8 cellular contexts compared by ENCODE assay signal in genomic region chr22:37607010-37607911, GRCh38. TPM values are rescaled to one million over a fixed set of nuclear protein-coding genes. Genes with fewer than 3 reads are reported as not detected.
DNase-seq lines count a peak whose midpoint lies in the region; ATAC-seq, FAIRE-seq and TF ChIP-seq lines count a peak whose summit lies in the region.

No MANE protein-coding gene starts in this region.

- peak; percentile 100 for TF ChIP-seq CTCF in C4-2B (conservative IDR thresholded peaks at IDR 0.05)
- peak; percentile 94 to 99 (median 98) for TF ChIP-seq CTCF in keratinocyte (optimal IDR thresholded peaks at IDR 0.05 in 1 of 3, IDR thresholded peaks at IDR 0.05 in 1 of 3, conservative IDR thresholded peaks at IDR 0.05 in 1 of 3; ENCODE audit: extremely low read depth in 1 of 3, insufficient read depth in 2 of 3, low read length in 3 of 3)

- H3K9me1 ChIP-seq in keratinocyte (ENCODE audit: control insufficient read depth, extremely low read depth, insufficient read depth, low read length): no peaks in the 10 kb centered on the region

- H3K79me2 ChIP-seq in keratinocyte (ENCODE audit: control insufficient read depth, insufficient read depth, low read length): peaks cover 27% of the 10 kb centered on the region

- H3K9me3 ChIP-seq in keratinocyte (ENCODE audit: control insufficient read depth, low read depth, low read length): no peaks in the 10 kb centered on the region

- DNase-seq in HCEC 1CT: peak; percentile 48
- peak; percentile 86 for DNase-seq in NCI-H2227 (lab: John Stamatoyannopoulos, UW; ENCODE audit: unreplicated experiment)
- DNase-seq in activated CD4-positive, CD25-positive, alpha-beta regulatory T cell treated with anti-CD3 and anti-CD28 coated beads, Interleukin-2, amount 50 U/mL, for 72 hours: peak; percentile 95
- DNase-seq in cerebellar cortex (ENCODE audit: low spot score): peak; percentile 92
- peak; percentile 54 for DNase-seq in keratinocyte (ENCODE audit: low read depth, low spot score)
- DNase-seq in stimulated activated CD4-positive, alpha-beta T cell treated with anti-CD3 and anti-CD28 coated beads, Interleukin-15, amount 100 ng/mL, for 1 hour (ENCODE audit: low read depth in 1 of 2, low spot score in 1 of 2): peak; percentile 82 to 92

- dilution Hi-C loops in keratinocyte (cut with MboI; ENCODE audit: extremely low pct_ligation_motif_present, low sequenced_read_pairs): no loop called here

- peak overlapping the region; percentile 89 for H2AFZ ChIP-seq in keratinocyte (ENCODE audit: control insufficient read depth, low read length)

- no peaks in the 10 kb centered on the region for H4K20me1 ChIP-seq in keratinocyte (ENCODE audit: control insufficient read depth, extremely low read depth, insufficient read depth, low read length)

- H3K36me3 ChIP-seq in keratinocyte (ENCODE audit: control insufficient read depth in 2 of 2, extremely low read depth in 1 of 2, insufficient read depth in 2 of 2, low read length in 2 of 2): no peaks in the 10 kb centered on the region

- H3K4me1 ChIP-seq in keratinocyte (ENCODE audit: control insufficient read depth, extremely low read depth, insufficient read depth, low read length): peaks cover 25% of the 10 kb centered on the region

- H3K27ac ChIP-seq in C4-2B (peak overlapping the region; percentile 93), keratinocyte (ENCODE audit: control insufficient read depth, insufficient read depth, low read length) (peak overlapping the region; percentile 93)

- ATAC-seq in HG03378 (IDR thresholded peaks at IDR 0.05; ENCODE audit: unreplicated experiment): no peak

- H3K4me2 ChIP-seq in keratinocyte (ENCODE audit: control insufficient read depth, extremely low read depth, insufficient read depth, low read depth, low read length): peak overlapping the region; percentile 96

- H3K4me3 ChIP-seq in keratinocyte (ENCODE audit: control insufficient read depth in 2 of 3, extremely low read depth in 1 of 3, insufficient read depth in 2 of 3, low read depth in 1 of 3, low read length in 3 of 3): peak overlapping the region; percentile 63 to 85 (median 75)

- peak overlapping the region; percentile 89 for H3K9ac ChIP-seq in keratinocyte (ENCODE audit: control insufficient read depth, extremely low read depth, insufficient read depth, low read length)

- no peaks in the 10 kb centered on the region for H3K27me3 ChIP-seq in keratinocyte (ENCODE audit: control insufficient read depth, extremely low read depth, insufficient read depth, low read length)

- peak; percentile 87 for FAIRE-seq in keratinocyte (lab: Jason Lieb, UNC)

RNA-seq across cellular contexts. Expression of gene GGA1, which starts 1.4 kb away (rescaled TPM):
- polyA plus RNA-seq in keratinocyte: 29.2 to 36.4 TPM (median 32.5 TPM) in 3 replicates
- polyA plus RNA-seq in keratinocyte (2011; ENCODE audit: low read depth): 25.0 TPM
- polyA plus RNA-seq in keratinocyte (2011; cell fraction: cytosol; rRNA removed): 22.9 and 26.0 TPM in 2 replicates
- 104 and 125 TPM in 2 replicates for polyA plus RNA-seq in keratinocyte (2011; cell fraction: nucleus; rRNA removed)
- 28.2 and 30.6 TPM in 2 replicates for polyA plus RNA-seq in keratinocyte (2012; ENCODE audit: low replicate concordance)
- 25.9 to 31.7 TPM (median 27.1 TPM) in 3 replicates for polyA minus RNA-seq in keratinocyte
- 25.9 TPM for polyA minus RNA-seq in keratinocyte (2011; cell fraction: cytosol; rRNA and poly(A)+ RNA removed)
- polyA minus RNA-seq in keratinocyte (2011; cell fraction: nucleus; rRNA and poly(A)+ RNA removed): 30.6 and 40.9 TPM in 2 replicates

RNA-seq across cellular contexts. Expression of gene LGALS2, which starts 27.4 kb away (rescaled TPM):
- not detected in 3 replicates for polyA plus RNA-seq in keratinocyte
- polyA plus RNA-seq in keratinocyte (2011; ENCODE audit: low read depth): not detected
- polyA plus RNA-seq in keratinocyte (2011; cell fraction: cytosol; rRNA removed): not detected in 2 replicates
- not detected in 2 replicates for polyA plus RNA-seq in keratinocyte (2011; cell fraction: nucleus; rRNA removed)
- polyA plus RNA-seq in keratinocyte (2012; ENCODE audit: low replicate concordance): not detected in 2 replicates
- not detected in 3 replicates for polyA minus RNA-seq in keratinocyte
- not detected for polyA minus RNA-seq in keratinocyte (2011; cell fraction: cytosol; rRNA and poly(A)+ RNA removed)
- polyA minus RNA-seq in keratinocyte (2011; cell fraction: nucleus; rRNA and poly(A)+ RNA removed): not detected in 2 replicates

RNA-seq across cellular contexts. Expression of gene SH3BP1, which starts 32.2 kb away (rescaled TPM):
- 27.2 to 49.8 TPM (median 32.6 TPM) in 3 replicates for polyA plus RNA-seq in keratinocyte
- 39.1 TPM for polyA plus RNA-seq in keratinocyte (2011; ENCODE audit: low read depth)
- 40.0 and 72.9 TPM in 2 replicates for polyA plus RNA-seq in keratinocyte (2011; cell fraction: cytosol; rRNA removed)
- 68.3 and 76.6 TPM in 2 replicates for polyA plus RNA-seq in keratinocyte (2011; cell fraction: nucleus; rRNA removed)
- 62.7 and 79.7 TPM in 2 replicates for polyA plus RNA-seq in keratinocyte (2012; ENCODE audit: low replicate concordance)
- 32.3 to 136 TPM (median 54.1 TPM) in 3 replicates for polyA minus RNA-seq in keratinocyte
- polyA minus RNA-seq in keratinocyte (2011; cell fraction: cytosol; rRNA and poly(A)+ RNA removed): 59.5 TPM
- polyA minus RNA-seq in keratinocyte (2011; cell fraction: nucleus; rRNA and poly(A)+ RNA removed): 27.0 and 32.3 TPM in 2 replicates

RNA-seq across cellular contexts. Expression of gene CDC42EP1, which starts 47.0 kb away (rescaled TPM):
- 10.5 to 18.4 TPM (median 13.5 TPM) in 3 replicates for polyA plus RNA-seq in keratinocyte
- polyA plus RNA-seq in keratinocyte (2011; ENCODE audit: low read depth): 6.4 TPM
- 11.7 and 31.5 TPM in 2 replicates for polyA plus RNA-seq in keratinocyte (2011; cell fraction: cytosol; rRNA removed)
- polyA plus RNA-seq in keratinocyte (2011; cell fraction: nucleus; rRNA removed): 16.0 and 26.2 TPM in 2 replicates
- polyA plus RNA-seq in keratinocyte (2012; ENCODE audit: low replicate concordance): 41.6 and 60.2 TPM in 2 replicates
- polyA minus RNA-seq in keratinocyte: 7.8 to 54.4 TPM (median 10.1 TPM) in 3 replicates
- polyA minus RNA-seq in keratinocyte (2011; cell fraction: cytosol; rRNA and poly(A)+ RNA removed): 45.7 TPM
- polyA minus RNA-seq in keratinocyte (2011; cell fraction: nucleus; rRNA and poly(A)+ RNA removed): 16.0 and 17.5 TPM in 2 replicates

RNA-seq across cellular contexts. Expression of gene PDXP, which starts 51.3 kb away (rescaled TPM):
- polyA plus RNA-seq in keratinocyte: 4.6 to 6.3 TPM (median 5.2 TPM) in 3 replicates
- polyA plus RNA-seq in keratinocyte (2011; ENCODE audit: low read depth): 0.64 TPM
- 4.0 and 5.5 TPM in 2 replicates for polyA plus RNA-seq in keratinocyte (2011; cell fraction: cytosol; rRNA removed)
- polyA plus RNA-seq in keratinocyte (2011; cell fraction: nucleus; rRNA removed): 1.2 and 2.5 TPM in 2 replicates
- polyA plus RNA-seq in keratinocyte (2012; ENCODE audit: low replicate concordance): 2.8 and 3.1 TPM in 2 replicates
- 0.33 to 1.9 TPM (median 1.4 TPM) in 3 replicates for polyA minus RNA-seq in keratinocyte
- polyA minus RNA-seq in keratinocyte (2011; cell fraction: cytosol; rRNA and poly(A)+ RNA removed): 6.7 TPM
- polyA minus RNA-seq in keratinocyte (2011; cell fraction: nucleus; rRNA and poly(A)+ RNA removed): 0.95 and 1.4 TPM in 2 replicates
